In the genomic region with DNA sequence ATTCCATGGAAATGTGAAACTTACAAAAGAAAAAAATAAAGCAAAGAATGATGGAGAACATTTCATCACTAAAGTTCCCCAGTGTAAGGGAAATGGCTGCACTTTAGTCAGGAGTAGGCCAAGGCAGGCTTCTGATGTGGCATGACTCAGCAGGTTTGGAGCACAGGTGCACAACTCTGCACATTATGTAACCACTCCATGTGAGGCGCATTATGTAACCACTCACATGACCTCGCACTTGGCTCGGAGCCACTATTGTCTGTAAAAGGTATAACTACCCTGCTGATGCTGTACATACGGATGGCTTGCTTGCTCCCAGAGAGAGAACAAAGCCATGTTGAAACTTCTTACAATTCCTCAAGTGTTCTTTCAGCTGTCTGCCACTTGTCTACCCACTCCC, we compare ENCODE assay signal across 1 cellular context.
TF ChIP-seq lines count a peak whose summit lies in the region.

No MANE protein-coding gene starts in this region.

TF ChIP-seq in SK-N-SH treated with all-trans-retinoic acid at 6 μM for 48 hours, 23 proteins besides CTCF, POLR2A, EP300 and RAD21 (continued from another document):
- TF ChIP-seq, protein P1, sequence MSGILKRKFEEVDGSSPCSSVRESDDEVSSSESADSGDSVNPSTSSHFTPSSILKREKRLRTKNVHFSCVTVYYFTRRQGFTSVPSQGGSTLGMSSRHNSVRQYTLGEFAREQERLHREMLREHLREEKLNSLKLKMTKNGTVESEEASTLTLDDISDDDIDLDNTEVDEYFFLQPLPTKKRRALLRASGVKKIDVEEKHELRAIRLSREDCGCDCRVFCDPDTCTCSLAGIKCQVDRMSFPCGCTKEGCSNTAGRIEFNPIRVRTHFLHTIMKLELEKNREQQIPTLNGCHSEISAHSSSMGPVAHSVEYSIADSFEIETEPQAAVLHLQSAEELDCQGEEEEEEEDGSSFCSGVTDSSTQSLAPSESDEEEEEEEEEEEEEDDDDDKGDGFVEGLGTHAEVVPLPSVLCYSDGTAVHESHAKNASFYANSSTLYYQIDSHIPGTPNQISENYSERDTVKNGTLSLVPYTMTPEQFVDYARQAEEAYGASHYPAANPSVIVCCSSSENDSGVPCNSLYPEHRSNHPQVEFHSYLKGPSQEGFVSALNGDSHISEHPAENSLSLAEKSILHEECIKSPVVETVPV (CRISPR knock-in tag; IDR thresholded peaks at IDR 0.05): no peak
- TF ChIP-seq ARNTL (CRISPR knock-in tag; IDR thresholded peaks at IDR 0.05; ENCODE audit: borderline replicate concordance, low read depth): no peak
- TF ChIP-seq PATZ1 (CRISPR knock-in tag; IDR thresholded peaks at IDR 0.05; ENCODE audit: borderline replicate concordance): no peak
- TF ChIP-seq TSHZ2 (CRISPR knock-in tag; IDR thresholded peaks at IDR 0.05): no peak
- TF ChIP-seq RARB (CRISPR knock-in tag; IDR thresholded peaks at IDR 0.05): no peak
